Comparison of ENCODE assay signal across 9 cellular contexts in the genomic region with DNA sequence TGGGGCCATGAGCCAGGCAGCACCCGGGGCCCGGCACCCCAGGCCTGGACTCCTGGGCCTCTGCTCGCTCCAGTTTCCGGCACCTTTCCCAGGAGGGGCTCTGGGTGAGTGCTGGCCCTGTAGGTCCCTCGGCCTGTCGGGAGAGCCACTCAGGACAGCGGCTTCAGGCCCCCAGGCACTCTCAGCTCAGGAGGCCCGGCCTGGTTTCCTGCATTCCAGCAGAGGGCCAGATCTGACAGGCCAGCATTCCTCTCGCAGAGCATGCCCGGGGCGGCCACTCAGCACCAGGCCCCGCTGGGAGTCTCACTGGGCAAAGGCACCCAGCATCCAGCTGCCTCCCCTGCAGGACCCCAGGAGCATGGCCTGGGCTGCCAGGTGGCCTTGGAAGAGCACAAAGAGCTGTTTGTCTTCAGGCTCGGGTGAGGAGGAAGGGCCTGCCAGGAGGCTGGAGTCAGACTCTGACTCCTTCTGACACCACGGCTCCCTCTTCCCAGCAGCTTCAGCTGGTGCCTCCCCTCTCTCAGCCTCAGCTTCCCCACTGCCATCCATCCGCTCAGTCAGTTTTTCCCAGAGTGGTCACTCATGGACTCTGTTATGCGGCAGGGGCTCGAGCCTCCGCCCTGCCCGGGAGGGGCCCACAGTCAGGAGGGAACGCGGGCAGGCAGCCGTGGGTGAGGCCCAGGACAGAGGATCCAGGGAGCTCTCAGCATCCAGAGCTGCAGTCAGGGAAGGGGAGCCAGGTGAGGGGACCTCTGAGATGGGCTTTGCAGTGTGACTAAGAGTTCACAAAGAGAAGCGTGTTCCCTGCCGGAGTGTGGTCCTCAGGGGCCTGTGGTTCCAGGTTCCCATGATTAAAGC. TPM values are rescaled to one million over a fixed set of nuclear protein-coding genes. Genes with fewer than 3 reads are reported as not detected.
DNase-seq lines count a peak whose midpoint lies in the region; ATAC-seq and TF ChIP-seq lines count a peak whose summit lies in the region.
"Had no signal": no experiment of that assay in that cellular context is flagged by ENCODE, and none has a peak within 500 bp of the region (broad histone marks: within the 10 kb centered on the region; RNA-seq: fewer than 3 reads in every experiment).

No MANE protein-coding gene starts in this region.

- peak; percentile 50 for ATAC-seq in WTC11
- ATAC-seq in Right ventricle myocardium inferior: peak; percentile 35
- no peak for ATAC-seq in GM19452 (IDR thresholded peaks at IDR 0.05; ENCODE audit: unreplicated experiment)
- ATAC-seq: activated naive CD4-positive, alpha-beta T cell treated with anti-CD3 and anti-CD28 coated beads, Interleukin-2, amount 50 U/mL, for 72 hours had no signal

- no peak for TF ChIP-seq CTCF in CD14-positive monocyte (IDR thresholded peaks at IDR 0.05)
- no peak for TF ChIP-seq CTCF in WTC11 (IDR thresholded peaks at IDR 0.05)
- no peak for TF ChIP-seq CTCF in GM13977 (IDR thresholded peaks at IDR 0.05; ENCODE audit: extremely low read depth, insufficient read depth, missing control alignments)

- CTCF ChIA-PET in WTC11 (lab: Charles Lee): interaction anchor here (1.3 to 1.6 kb wide), 2 partner anchors 11 to 58 kb away, joined by 4 to 5 read pairs; no protein-coding TSS in a partner anchor

- POLR2A ChIA-PET in WTC11 (lab: Charles Lee): no interaction called here

- H3K4me1 Mint-ChIP-seq in CD14-positive monocyte (no peaks in the 10 kb centered on the region), WTC11 (peaks cover 6% of the 10 kb centered on the region; the same call in 1 of the 2 replicates)

- H3K36me3 Mint-ChIP-seq in CD14-positive monocyte: no peaks in the 10 kb centered on the region
- H3K36me3 Mint-ChIP-seq in WTC11: no peaks in the 10 kb centered on the region
- H3K36me3 Mint-ChIP-seq: activated naive CD4-positive, alpha-beta T cell treated with anti-CD3 and anti-CD28 coated beads, Interleukin-2, amount 50 U/mL, for 72 hours had no signal

- in situ Hi-C loops in GM13977 (cut with MboI; ENCODE audit: low pct_unique_long_range_greater_than_20kb, low sequenced_read_pairs, unreplicated experiment): no loop called here

- no peaks in the 10 kb centered on the region for H3K9me3 Mint-ChIP-seq in CD14-positive monocyte
- H3K9me3 Mint-ChIP-seq in WTC11: no peaks in the 10 kb centered on the region
- H3K9me3 Mint-ChIP-seq: activated naive CD4-positive, alpha-beta T cell treated with anti-CD3 and anti-CD28 coated beads, Interleukin-2, amount 50 U/mL, for 72 hours had no signal

- intact Hi-C loops in CD14-positive monocyte (cut with micrococcal nuclease): no loop called here
- intact Hi-C loops in Right ventricle myocardium inferior (cut with DNase I): no loop called here

- H3K27ac Mint-ChIP-seq in CD14-positive monocyte (no peak overlapping the region), WTC11 (no peak overlapping the region)

- H3K27me3 Mint-ChIP-seq in CD14-positive monocyte (ENCODE audit: low read depth in 3 of 3): peaks cover 1 to 5% (median 1%) of the 10 kb centered on the region in 3 donors
- no peaks in the 10 kb centered on the region for H3K27me3 Mint-ChIP-seq in WTC11 (ENCODE audit: low read depth)

- DNase-seq in CD14-positive monocyte (ENCODE audit: low spot score): peak; percentile 43
- DNase-seq in WTC11 (ENCODE audit: low spot score): peak; percentile 38
- DNase-seq in Right ventricle myocardium inferior (ENCODE audit: missing footprints): peak; percentile 59
- DNase-seq in occipital lobe (lab: John Stamatoyannopoulos, UW): peak; percentile 37
- DNase-seq in NCI-H510A treated with DMSO at 0.1 percent for 48 hours (lab: John Stamatoyannopoulos, UW): no peak
- no peak for DNase-seq in GM13977 (ENCODE audit: low spot score)
- no peak for DNase-seq in HCEC 1CT

- H3K4me3 Mint-ChIP-seq in CD14-positive monocyte (no peak overlapping the region), WTC11 (no peak overlapping the region)

TF ChIP-seq in WTC11, 78 proteins besides CTCF, POLR2A, EP300 and RAD21:
- TF ChIP-seq, protein P1, sequence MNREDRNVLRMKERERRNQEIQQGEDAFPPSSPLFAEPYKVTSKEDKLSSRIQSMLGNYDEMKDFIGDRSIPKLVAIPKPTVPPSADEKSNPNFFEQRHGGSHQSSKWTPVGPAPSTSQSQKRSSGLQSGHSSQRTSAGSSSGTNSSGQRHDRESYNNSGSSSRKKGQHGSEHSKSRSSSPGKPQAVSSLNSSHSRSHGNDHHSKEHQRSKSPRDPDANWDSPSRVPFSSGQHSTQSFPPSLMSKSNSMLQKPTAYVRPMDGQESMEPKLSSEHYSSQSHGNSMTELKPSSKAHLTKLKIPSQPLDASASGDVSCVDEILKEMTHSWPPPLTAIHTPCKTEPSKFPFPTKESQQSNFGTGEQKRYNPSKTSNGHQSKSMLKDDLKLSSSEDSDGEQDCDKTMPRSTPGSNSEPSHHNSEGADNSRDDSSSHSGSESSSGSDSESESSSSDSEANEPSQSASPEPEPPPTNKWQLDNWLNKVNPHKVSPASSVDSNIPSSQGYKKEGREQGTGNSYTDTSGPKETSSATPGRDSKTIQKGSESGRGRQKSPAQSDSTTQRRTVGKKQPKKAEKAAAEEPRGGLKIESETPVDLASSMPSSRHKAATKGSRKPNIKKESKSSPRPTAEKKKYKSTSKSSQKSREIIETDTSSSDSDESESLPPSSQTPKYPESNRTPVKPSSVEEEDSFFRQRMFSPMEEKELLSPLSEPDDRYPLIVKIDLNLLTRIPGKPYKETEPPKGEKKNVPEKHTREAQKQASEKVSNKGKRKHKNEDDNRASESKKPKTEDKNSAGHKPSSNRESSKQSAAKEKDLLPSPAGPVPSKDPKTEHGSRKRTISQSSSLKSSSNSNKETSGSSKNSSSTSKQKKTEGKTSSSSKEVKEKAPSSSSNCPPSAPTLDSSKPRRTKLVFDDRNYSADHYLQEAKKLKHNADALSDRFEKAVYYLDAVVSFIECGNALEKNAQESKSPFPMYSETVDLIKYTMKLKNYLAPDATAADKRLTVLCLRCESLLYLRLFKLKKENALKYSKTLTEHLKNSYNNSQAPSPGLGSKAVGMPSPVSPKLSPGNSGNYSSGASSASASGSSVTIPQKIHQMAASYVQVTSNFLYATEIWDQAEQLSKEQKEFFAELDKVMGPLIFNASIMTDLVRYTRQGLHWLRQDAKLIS (CRISPR knock-in tag; IDR thresholded peaks at IDR 0.05; ENCODE audit: borderline replicate concordance): no peak
- TF ChIP-seq STAT6 (CRISPR knock-in tag; conservative IDR thresholded peaks at IDR 0.05; ENCODE audit: low read depth): no peak
- TF ChIP-seq IRF2 (CRISPR knock-in tag; IDR thresholded peaks at IDR 0.05; ENCODE audit: borderline replicate concordance, low read depth): no peak
- TF ChIP-seq SOX15 (CRISPR knock-in tag; IDR thresholded peaks at IDR 0.05): no peak
- no peak for TF ChIP-seq ZNF671 (CRISPR knock-in tag; IDR thresholded peaks at IDR 0.05)
- TF ChIP-seq, protein P2, sequence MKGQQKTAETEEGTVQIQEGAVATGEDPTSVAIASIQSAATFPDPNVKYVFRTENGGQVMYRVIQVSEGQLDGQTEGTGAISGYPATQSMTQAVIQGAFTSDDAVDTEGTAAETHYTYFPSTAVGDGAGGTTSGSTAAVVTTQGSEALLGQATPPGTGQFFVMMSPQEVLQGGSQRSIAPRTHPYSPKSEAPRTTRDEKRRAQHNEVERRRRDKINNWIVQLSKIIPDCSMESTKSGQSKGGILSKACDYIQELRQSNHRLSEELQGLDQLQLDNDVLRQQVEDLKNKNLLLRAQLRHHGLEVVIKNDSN (CRISPR knock-in tag; IDR thresholded peaks at IDR 0.05): no peak
- TF ChIP-seq KAT7 (CRISPR knock-in tag; IDR thresholded peaks at IDR 0.05; ENCODE audit: borderline replicate concordance): no peak
- TF ChIP-seq, protein P3, sequence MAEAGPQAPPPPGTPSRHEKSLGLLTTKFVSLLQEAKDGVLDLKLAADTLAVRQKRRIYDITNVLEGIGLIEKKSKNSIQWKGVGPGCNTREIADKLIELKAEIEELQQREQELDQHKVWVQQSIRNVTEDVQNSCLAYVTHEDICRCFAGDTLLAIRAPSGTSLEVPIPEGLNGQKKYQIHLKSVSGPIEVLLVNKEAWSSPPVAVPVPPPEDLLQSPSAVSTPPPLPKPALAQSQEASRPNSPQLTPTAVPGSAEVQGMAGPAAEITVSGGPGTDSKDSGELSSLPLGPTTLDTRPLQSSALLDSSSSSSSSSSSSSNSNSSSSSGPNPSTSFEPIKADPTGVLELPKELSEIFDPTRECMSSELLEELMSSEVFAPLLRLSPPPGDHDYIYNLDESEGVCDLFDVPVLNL (CRISPR knock-in tag; IDR thresholded peaks at IDR 0.05; ENCODE audit: borderline replicate concordance, low read depth): no peak
- TF ChIP-seq, protein P4, sequence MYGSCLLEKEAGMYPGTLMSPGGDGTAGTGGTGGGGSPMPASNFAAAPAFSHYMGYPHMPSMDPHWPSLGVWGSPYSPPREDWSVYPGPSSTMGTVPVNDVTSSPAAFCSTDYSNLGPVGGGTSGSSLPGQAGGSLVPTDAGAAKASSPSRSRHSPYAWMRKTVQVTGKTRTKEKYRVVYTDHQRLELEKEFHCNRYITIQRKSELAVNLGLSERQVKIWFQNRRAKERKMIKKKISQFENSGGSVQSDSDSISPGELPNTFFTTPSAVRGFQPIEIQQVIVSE (CRISPR knock-in tag; IDR thresholded peaks at IDR 0.05; ENCODE audit: borderline replicate concordance): no peak

RNA-seq across cellular contexts. Expression of gene WNT9A, which starts 51.7 kb away (rescaled TPM):
- polyA plus RNA-seq in CD14-positive monocyte: not detected
- total RNA-seq in WTC11 (2021) (1.1 to 1.5 TPM (median 1.3 TPM) in 3 replicates), Right ventricle myocardium inferior (0.73 TPM), occipital lobe (1.9 TPM)
- total RNA-seq: activated naive CD4-positive, alpha-beta T cell treated with anti-CD3 and anti-CD28 coated beads, Interleukin-2, amount 50 U/mL, for 72 hours had no signal

Comparison
In these comparisons a context has a peak if more than half of its experiments do, and no peak if none do; other contexts are left out.
1. DNase-seq: peak in CD14-positive monocyte (single experiment), WTC11 (single experiment), Right ventricle myocardium inferior (single experiment) and occipital lobe (single experiment); none in NCI-H510A treated with DMSO at 0.1 percent for 48 hours (single experiment), GM13977 (single experiment) and HCEC 1CT (single experiment).